In the genomic region with DNA sequence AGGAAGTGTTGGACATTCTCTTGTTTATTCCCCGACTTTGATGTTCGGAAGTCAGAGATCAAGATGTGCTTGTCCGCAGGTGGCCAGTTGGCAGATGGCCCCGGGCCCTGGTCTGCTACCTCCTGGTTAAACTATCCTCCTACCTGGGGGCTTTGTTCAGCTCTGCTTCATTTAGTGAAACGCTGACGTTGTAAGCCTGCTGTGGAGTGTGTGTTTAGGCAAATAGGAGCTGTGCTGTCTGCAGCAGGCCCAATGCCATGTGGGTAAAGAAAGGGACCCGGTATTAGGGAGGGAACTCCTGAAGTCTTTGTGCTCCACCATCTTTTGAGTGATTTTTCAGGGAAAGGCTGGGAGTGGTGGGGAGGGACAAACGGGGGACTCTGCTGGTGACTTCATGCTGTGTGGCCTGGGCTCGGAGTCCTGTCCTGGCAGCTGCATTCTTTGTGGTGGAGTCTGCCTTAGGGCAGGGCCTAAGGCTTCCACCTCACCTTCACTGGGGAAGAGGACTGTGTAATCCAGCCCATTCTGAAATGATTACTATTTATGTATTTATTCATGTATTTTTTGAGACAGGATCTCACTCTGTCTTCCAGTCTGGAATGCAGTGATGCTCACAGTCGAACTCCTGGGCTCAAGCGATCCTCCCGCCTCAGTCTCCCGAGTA, we compare ENCODE assay signal across 16 cellular contexts.
DNase-seq lines count a peak whose midpoint lies in the region; ATAC-seq and TF ChIP-seq lines count a peak whose summit lies in the region.
"Had no signal": no experiment of that assay in that cellular context is flagged by ENCODE, and none has a peak within 500 bp of the region (broad histone marks: within the 10 kb centered on the region; RNA-seq: fewer than 3 reads in every experiment).

No MANE protein-coding gene starts in this region.

- no peak overlapping the region for H2AFZ ChIP-seq in DND-41 (ENCODE audit: low read depth, low read length)

- no peaks in the 10 kb centered on the region for H3K36me3 ChIP-seq in DND-41 (ENCODE audit: insufficient read depth, low read length)
- H3K36me3 ChIP-seq in left lung = no peaks in the 10 kb centered on the region
- H3K36me3 ChIP-seq: Peyer's patch, prostate gland had no signal

- intact Hi-C loops in left lung (cut with DNase I) = no loop called here

- no peak for ATAC-seq in DND-41 (ENCODE audit: insufficient read depth, low read depth)
- ATAC-seq in left lung = peak; percentile 31
- ATAC-seq in GM19397 (IDR thresholded peaks at IDR 0.05; ENCODE audit: unreplicated experiment) = no peak

- no peak overlapping the region for H3K4me3 ChIP-seq in DND-41 (ENCODE audit: low read depth in 1 of 2, low read length in 2 of 2)
- no peak overlapping the region for H3K4me3 ChIP-seq in left lung
- H3K4me3 ChIP-seq: Peyer's patch, prostate gland, testis had no signal

- H3K4me1 ChIP-seq in DND-41 (ENCODE audit: insufficient read depth, low read length) (peaks cover 35% of the 10 kb centered on the region), left lung (no peaks in the 10 kb centered on the region)
- H3K4me1 ChIP-seq: prostate gland had no signal

- no peak overlapping the region for H3K4me2 ChIP-seq in DND-41 (ENCODE audit: insufficient read depth, low read length)

- TF ChIP-seq CTCF in DND-41 (IDR thresholded peaks at IDR 0.05; ENCODE audit: borderline replicate concordance, extremely low read depth, low read length, poor library complexity, severe bottlenecking) = no peak
- TF ChIP-seq CTCF in left lung (IDR thresholded peaks at IDR 0.05) = no peak

- peak overlapping the region; percentile 21; the same call in 1 of the 2 replicates for H3K27ac ChIP-seq in DND-41 (ENCODE audit: low read length)
- no peak overlapping the region for H3K27ac ChIP-seq in left lung
- H3K27ac ChIP-seq: Peyer's patch, prostate gland had no signal

- no peaks in the 10 kb centered on the region for H3K79me2 ChIP-seq in DND-41 (ENCODE audit: insufficient read depth, low read length)

- DNase-seq in DND-41 = no peak
- peak; percentile 68 for DNase-seq in NCI-H2029 (lab: John Stamatoyannopoulos, UW)
- DNase-seq in SHP77 (lab: John Stamatoyannopoulos, UW) = peak; percentile 65 to 67
- no peak for DNase-seq in left lung
- no peak for DNase-seq in NCI-H524 (lab: John Stamatoyannopoulos, UW)
- no peak for DNase-seq in DMS79 treated with DMSO at 0.1 percent for 48 hours (lab: John Stamatoyannopoulos, UW)
- no peak for DNase-seq in NCI-H2171 (lab: John Stamatoyannopoulos, UW)
- DNase-seq: activated CD4-positive, CD25-positive, alpha-beta regulatory T cell treated with anti-CD3 and anti-CD28 coated beads, Interleukin-2, amount 50 U/mL, for 72 hours; activated T-cell treated with anti-CD3 and anti-CD28 coated beads for 4 hours; central memory CD4-positive, alpha-beta T cell; NCI-H1694; Peyer's patch; stimulated activated CD4-positive, alpha-beta T cell treated with anti-CD3 and anti-CD28 coated beads, Interleukin-15, amount 100 ng/mL, for 24 hours; testis had no signal

- no peak overlapping the region for H3K9ac ChIP-seq in DND-41 (ENCODE audit: low read depth, low read length)

- no peaks in the 10 kb centered on the region for H4K20me1 ChIP-seq in DND-41 (ENCODE audit: insufficient read depth, low read length)

- H3K9me3 ChIP-seq in DND-41 (ENCODE audit: insufficient read depth, low read length, severe bottlenecking) = no peaks in the 10 kb centered on the region
- no peaks in the 10 kb centered on the region for H3K9me3 ChIP-seq in left lung
- H3K9me3 ChIP-seq: Peyer's patch, prostate gland, testis had no signal

- H3K27me3 ChIP-seq in DND-41 (ENCODE audit: insufficient read depth, low read length, poor library complexity) = no peaks in the 10 kb centered on the region
- H3K27me3 ChIP-seq in left lung = no peaks in the 10 kb centered on the region
- H3K27me3 ChIP-seq: Peyer's patch, testis had no signal

Comparison
In these comparisons a context has a peak if more than half of its experiments do, and no peak if none do; other contexts are left out.
1. DNase-seq: peak in NCI-H2029 (single experiment) and SHP77 (2 of 2); none in DND-41 (single experiment), left lung (0 of 2), NCI-H524 (0 of 2), DMS79 treated with DMSO at 0.1 percent for 48 hours (single experiment) and NCI-H2171 (single experiment).